21 cellular contexts compared by ENCODE assay signal in the genomic region with DNA sequence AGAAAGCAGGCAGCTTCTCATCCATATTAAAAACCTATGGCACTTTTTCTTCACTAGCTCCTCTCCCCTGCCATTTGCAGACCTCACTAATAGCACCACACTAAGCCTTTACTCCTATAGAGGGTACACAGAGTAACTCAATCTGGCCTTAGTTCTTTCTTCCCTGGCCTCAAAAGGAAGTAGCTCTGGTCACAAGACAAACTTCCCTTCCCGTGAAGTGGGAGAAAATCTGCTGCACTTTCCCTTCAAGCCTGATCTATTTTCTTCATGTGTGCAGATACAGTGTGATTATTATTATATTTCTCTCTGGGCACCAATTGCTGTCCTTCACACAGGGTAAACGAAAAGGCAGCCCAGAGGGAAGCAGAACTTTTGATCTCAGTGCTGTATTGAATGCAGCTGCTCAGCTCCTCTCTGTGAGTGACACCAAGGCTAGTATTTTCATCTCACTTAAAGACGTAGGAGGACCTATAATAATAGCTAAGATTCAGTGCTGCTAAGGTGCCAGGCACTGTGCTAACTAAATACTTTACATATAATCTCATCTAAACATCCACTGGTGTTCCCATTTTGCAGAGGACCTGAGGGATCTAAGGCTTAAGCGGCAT.
DNase-seq lines count a peak whose midpoint lies in the region; ATAC-seq and TF ChIP-seq lines count a peak whose summit lies in the region.
"Had no signal": no experiment of that assay in that cellular context is flagged by ENCODE, and none has a peak within 500 bp of the region (broad histone marks: within the 10 kb centered on the region; RNA-seq: fewer than 3 reads in every experiment).

No MANE protein-coding gene starts in this region.

- H3K79me2 ChIP-seq in Loucy (ENCODE audit: insufficient read depth, low read length): no peaks in the 10 kb centered on the region

- no peaks in the 10 kb centered on the region for H3K27me3 ChIP-seq in Loucy (ENCODE audit: insufficient read depth, low read length, poor library complexity, severe bottlenecking)
- H3K27me3 ChIP-seq: Peyer's patch, spleen had no signal

- H3K27ac Mint-ChIP-seq in T-helper 1 cell treated with Interleukin-12 subunit alpha and Interleukin-12 subunit beta and Interleukin-4 antibody, amounts not matched to agents 30 μg/mL and 1 μg/mL, for 36 hours: peak overlapping the region; percentile 28
- H3K27ac Mint-ChIP-seq in central memory CD8-positive, alpha-beta T cell (ENCODE audit: low read depth): peak overlapping the region; percentile 14
- H3K27ac Mint-ChIP-seq in natural killer cell: peak overlapping the region; percentile 13 to 52
- H3K27ac Mint-ChIP-seq: activated B cell treated with CpG ODN at 0.5 μM for 24 hours; activated naive CD4-positive, alpha-beta T cell treated with anti-CD3 and anti-CD28 coated beads for 36 hours had no signal

- H3K36me3 Mint-ChIP-seq in T-helper 1 cell treated with Interleukin-12 subunit alpha and Interleukin-12 subunit beta and Interleukin-4 antibody, amounts not matched to agents 30 μg/mL and 1 μg/mL, for 36 hours (ENCODE audit: low read depth): peaks cover 2% of the 10 kb centered on the region
- no peaks in the 10 kb centered on the region for H3K36me3 Mint-ChIP-seq in central memory CD8-positive, alpha-beta T cell (ENCODE audit: insufficient read depth)
- no peaks in the 10 kb centered on the region for H3K36me3 Mint-ChIP-seq in natural killer cell
- H3K36me3 Mint-ChIP-seq: CD14-positive monocyte had no signal

- H3K9me2 ChIP-seq in Loucy (replicated peaks; ENCODE audit: low read depth, low read length): no peaks in the 10 kb centered on the region

- H3K9me3 ChIP-seq in Loucy (ENCODE audit: insufficient read depth, low read depth, low read length): no peaks in the 10 kb centered on the region
- H3K9me3 ChIP-seq: Peyer's patch, spleen had no signal

- no peak overlapping the region for H3K9ac ChIP-seq in Loucy (ENCODE audit: low read depth, low read length, poor library complexity, severe bottlenecking)

- H3K4me2 ChIP-seq in Loucy (ENCODE audit: low read depth, low read length, poor library complexity, severe bottlenecking): no peak overlapping the region

- H4K20me1 ChIP-seq in Loucy (ENCODE audit: insufficient read depth, low read length, poor library complexity, severe bottlenecking): no peaks in the 10 kb centered on the region

- no peak for DNase-seq in T-helper 1 cell
- no peak for DNase-seq in central memory CD8-positive, alpha-beta T cell (ENCODE audit: low spot score in 2 of 2)
- no peak for DNase-seq in natural killer cell
- no peak for DNase-seq in NCI-H82 treated with DMSO at 0.1 percent for 48 hours (lab: John Stamatoyannopoulos, UW; ENCODE audit: unreplicated experiment)
- DNase-seq: 8988T; activated B cell treated with CpG ODN at 0.5 μM for 24 hours; activated CD8-positive, alpha-beta memory T cell treated with anti-CD3 and anti-CD28 coated beads, Interleukin-2, amount 50 U/mL, for 48 hours; activated naive CD4-positive, alpha-beta T cell treated with anti-CD3 and anti-CD28 coated beads for 36 hours; effector memory CD4-positive, alpha-beta T cell; hippocampal formation; NCI-H1092 treated with DMSO at 0.1 percent for 48 hours; Peyer's patch; posterior cingulate gyrus; spleen; SW 1271 had no signal

- no peaks in the 10 kb centered on the region for H3K36me3 ChIP-seq in Loucy (ENCODE audit: insufficient read depth, low read length)
- H3K36me3 ChIP-seq: Peyer's patch, spleen had no signal

- no peak overlapping the region for H3K4me3 Mint-ChIP-seq in T-helper 1 cell treated with Interleukin-12 subunit alpha and Interleukin-12 subunit beta and Interleukin-4 antibody, amounts not matched to agents 30 μg/mL and 1 μg/mL, for 36 hours
- no peak overlapping the region for H3K4me3 Mint-ChIP-seq in central memory CD8-positive, alpha-beta T cell
- H3K4me3 Mint-ChIP-seq in natural killer cell: no peak overlapping the region
- H3K4me3 Mint-ChIP-seq: activated B cell treated with CpG ODN at 0.5 μM for 24 hours; activated naive CD4-positive, alpha-beta T cell treated with anti-CD3 and anti-CD28 coated beads for 36 hours had no signal

- no peaks in the 10 kb centered on the region for H3F3A ChIP-seq in Loucy (ENCODE audit: low read depth)

- intact Hi-C loops in natural killer cell (cut with micrococcal nuclease): no loop called here

- H3K4me1 Mint-ChIP-seq in T-helper 1 cell treated with Interleukin-12 subunit alpha and Interleukin-12 subunit beta and Interleukin-4 antibody, amounts not matched to agents 30 μg/mL and 1 μg/mL, for 36 hours (ENCODE audit: low read depth): peaks cover 34% of the 10 kb centered on the region
- H3K4me1 Mint-ChIP-seq in central memory CD8-positive, alpha-beta T cell: peaks cover 35% of the 10 kb centered on the region
- H3K4me1 Mint-ChIP-seq in natural killer cell: peaks cover 34 to 42% of the 10 kb centered on the region in 2 donors

- no peak overlapping the region for H3K4me3 ChIP-seq in Loucy (ENCODE audit: low read length, poor library complexity, severe bottlenecking)
- H3K4me3 ChIP-seq: K562, Peyer's patch, spleen had no signal

- H2AFZ ChIP-seq in Loucy (ENCODE audit: low read length): peak overlapping the region; percentile 72

- H3K4me1 ChIP-seq in Loucy (ENCODE audit: insufficient read depth, low read length, poor library complexity, severe bottlenecking): peaks cover 14% of the 10 kb centered on the region
- H3K4me1 ChIP-seq: Peyer's patch had no signal

- H3K27me3 Mint-ChIP-seq in T-helper 1 cell treated with Interleukin-12 subunit alpha and Interleukin-12 subunit beta and Interleukin-4 antibody, amounts not matched to agents 30 μg/mL and 1 μg/mL, for 36 hours (ENCODE audit: low read depth): no peaks in the 10 kb centered on the region
- no peaks in the 10 kb centered on the region for H3K27me3 Mint-ChIP-seq in central memory CD8-positive, alpha-beta T cell
- H3K27me3 Mint-ChIP-seq in natural killer cell (ENCODE audit: low read depth in 2 of 2): no peaks in the 10 kb centered on the region
- H3K27me3 Mint-ChIP-seq: activated B cell treated with CpG ODN at 0.5 μM for 24 hours had no signal

- no peak for ATAC-seq in central memory CD8-positive, alpha-beta T cell (replicated peaks; ENCODE audit: extremely low read depth, poor library complexity, severe bottlenecking)
- no peak for ATAC-seq in natural killer cell
- ATAC-seq in HG02678 (IDR thresholded peaks at IDR 0.05; ENCODE audit: unreplicated experiment): no peak
- no peak for ATAC-seq in HG02973 (IDR thresholded peaks at IDR 0.05; ENCODE audit: unreplicated experiment)
- ATAC-seq: K562 had no signal

- H3K9me3 Mint-ChIP-seq in T-helper 1 cell treated with Interleukin-12 subunit alpha and Interleukin-12 subunit beta and Interleukin-4 antibody, amounts not matched to agents 30 μg/mL and 1 μg/mL, for 36 hours: no peaks in the 10 kb centered on the region
- H3K9me3 Mint-ChIP-seq in central memory CD8-positive, alpha-beta T cell: no peaks in the 10 kb centered on the region
- no peaks in the 10 kb centered on the region for H3K9me3 Mint-ChIP-seq in natural killer cell
- H3K9me3 Mint-ChIP-seq: activated B cell treated with CpG ODN at 0.5 μM for 24 hours; activated naive CD4-positive, alpha-beta T cell treated with anti-CD3 and anti-CD28 coated beads for 36 hours; CD14-positive monocyte had no signal

- TF ChIP-seq CTCF in Loucy (conservative IDR thresholded peaks at IDR 0.05; ENCODE audit: low read length): no peak
- TF ChIP-seq CTCF in natural killer cell (IDR thresholded peaks at IDR 0.05): no peak
